In genomic region chr2:147227313-147227712, GRCh38 we compare ENCODE assay signal across 28 cellular contexts.
DNase-seq lines count a peak whose midpoint lies in the region; ATAC-seq, FAIRE-seq and TF ChIP-seq lines count a peak whose summit lies in the region.
"Had no signal": no experiment of that assay in that cellular context is flagged by ENCODE, and none has a peak within 500 bp of the region (broad histone marks: within the 10 kb centered on the region; RNA-seq: fewer than 3 reads in every experiment).

No MANE protein-coding gene starts in this region.

- H3K27me3 Mint-ChIP-seq in glutamatergic neuron (ENCODE audit: unreplicated experiment) (no peaks in the 10 kb centered on the region), progenitor cell of endocrine pancreas (no peaks in the 10 kb centered on the region)
- H3K27me3 Mint-ChIP-seq: CD4-positive, alpha-beta memory T cell; CD4-positive, CD25-positive, alpha-beta regulatory T cell; CD8-positive, alpha-beta memory T cell had no signal

- ATAC-seq in omental fat pad (ENCODE audit: low FRiP score) (no peak), HG03521 (IDR thresholded peaks at IDR 0.05; ENCODE audit: unreplicated experiment) (no peak), GM18511 (IDR thresholded peaks at IDR 0.05; ENCODE audit: unreplicated experiment) (no peak)
- ATAC-seq: A549 had no signal

- TF ChIP-seq POLR2A in GM12891 (IDR thresholded peaks at IDR 0.05; ENCODE audit: low read depth, low read length) = no peak

- H3K36me3 ChIP-seq in OCI-LY3 (replicated peaks; ENCODE audit: low read depth, low read length) = peaks cover 3% of the 10 kb centered on the region
- no peaks in the 10 kb centered on the region for H3K36me3 ChIP-seq in tibial artery
- H3K36me3 ChIP-seq: BE2C, BLaER1 had no signal

- H3K36me3 Mint-ChIP-seq in glutamatergic neuron (ENCODE audit: unreplicated experiment) (no peaks in the 10 kb centered on the region), progenitor cell of endocrine pancreas (ENCODE audit: insufficient read depth) (no peaks in the 10 kb centered on the region)
- H3K36me3 Mint-ChIP-seq: CD14-positive monocyte; CD4-positive, alpha-beta memory T cell; CD4-positive, CD25-positive, alpha-beta regulatory T cell; CD8-positive, alpha-beta memory T cell had no signal

- no peaks in the 10 kb centered on the region for H3K9me3 ChIP-seq in OCI-LY3 (ENCODE audit: insufficient read depth, low read length)
- H3K9me3 ChIP-seq in tibial artery = no peaks in the 10 kb centered on the region
- H3K9me3 ChIP-seq: A549, BE2C, BLaER1 had no signal

- DNase-seq in GM12891 (ENCODE audit: insufficient read length, low spot score) = no peak
- DNase-seq in glutamatergic neuron = no peak
- no peak for DNase-seq in progenitor cell of endocrine pancreas (ENCODE audit: low spot score, unreplicated experiment)
- DNase-seq in omental fat pad (ENCODE audit: low spot score) = no peak
- DNase-seq in tibial artery = no peak
- DNase-seq: BE2C; C1 segment of cervical spinal cord; CD4-positive, CD25-positive, alpha-beta regulatory T cell; CD8-positive, alpha-beta memory T cell; COR-L47; DMS 273 treated with DMSO at 0.1 percent for 48 hours; DMS153; DMS53; DMS79; DND-41; EL; GDM1 had no signal

- H3K27ac Mint-ChIP-seq in glutamatergic neuron (ENCODE audit: unreplicated experiment) (peak overlapping the region; percentile 13), progenitor cell of endocrine pancreas (peak overlapping the region; percentile 7)
- H3K27ac Mint-ChIP-seq: CD14-positive monocyte; CD4-positive, alpha-beta memory T cell; CD8-positive, alpha-beta memory T cell had no signal

- no peaks in the 10 kb centered on the region for H3K79me2 ChIP-seq in OCI-LY3 (ENCODE audit: low read length)

- intact Hi-C loops in tibial artery (cut with DNase I; ENCODE audit: low total_unique reads) = no loop called here

- H3K4me1 Mint-ChIP-seq in glutamatergic neuron (ENCODE audit: low read depth, unreplicated experiment) (peaks cover 1% of the 10 kb centered on the region), progenitor cell of endocrine pancreas (ENCODE audit: low read depth) (peaks cover 11% of the 10 kb centered on the region)
- H3K4me1 Mint-ChIP-seq: CD14-positive monocyte; CD4-positive, alpha-beta memory T cell; CD4-positive, CD25-positive, alpha-beta regulatory T cell; CD8-positive, alpha-beta memory T cell had no signal

- H2AFZ ChIP-seq in OCI-LY3 (ENCODE audit: low read depth, low read length) = no peak overlapping the region

- no peaks in the 10 kb centered on the region for H3K27me3 ChIP-seq in OCI-LY3 (ENCODE audit: low read depth, low read length)
- H3K27me3 ChIP-seq in tibial artery = no peaks in the 10 kb centered on the region
- H3K27me3 ChIP-seq: BE2C, BLaER1 had no signal

- no peak overlapping the region for H3K9ac ChIP-seq in OCI-LY3 (ENCODE audit: low read length)
- H3K9ac ChIP-seq: BLaER1 had no signal

- peak overlapping the region; percentile 12 for H3K4me2 ChIP-seq in OCI-LY3 (ENCODE audit: low read length)
- H3K4me2 ChIP-seq: A549, BLaER1 had no signal

- H4K20me1 ChIP-seq in OCI-LY3 (ENCODE audit: insufficient read depth, low read length) = no peaks in the 10 kb centered on the region
- H4K20me1 ChIP-seq: BLaER1 had no signal

- TF ChIP-seq CTCF in OCI-LY3 (IDR thresholded peaks at IDR 0.05; ENCODE audit: low read depth, low read length) (no peak), glutamatergic neuron (IDR thresholded peaks at IDR 0.05; ENCODE audit: partially characterized antibody, unreplicated experiment) (no peak), progenitor cell of endocrine pancreas (IDR thresholded peaks at IDR 0.05; ENCODE audit: unreplicated experiment) (no peak), omental fat pad (IDR thresholded peaks at IDR 0.05) (no peak), tibial artery (IDR thresholded peaks at IDR 0.05) (no peak)

- H3K4me1 ChIP-seq in OCI-LY3 (ENCODE audit: low read length) (peaks cover 55% of the 10 kb centered on the region), tibial artery (no peaks in the 10 kb centered on the region)
- H3K4me1 ChIP-seq: A549, BE2C, BLaER1 had no signal

- H3K9me3 Mint-ChIP-seq in glutamatergic neuron (ENCODE audit: unreplicated experiment) (no peaks in the 10 kb centered on the region), progenitor cell of endocrine pancreas (ENCODE audit: low read depth) (peaks cover 4% of the 10 kb centered on the region)

- H3K4me3 Mint-ChIP-seq in glutamatergic neuron (ENCODE audit: unreplicated experiment) (no peak overlapping the region), progenitor cell of endocrine pancreas (ENCODE audit: low read depth) (no peak overlapping the region)
- H3K4me3 Mint-ChIP-seq: CD14-positive monocyte; CD4-positive, CD25-positive, alpha-beta regulatory T cell; CD8-positive, alpha-beta memory T cell had no signal

- H3K27ac ChIP-seq in OCI-LY3 (ENCODE audit: low read length) = no peak overlapping the region
- no peak overlapping the region for H3K27ac ChIP-seq in tibial artery
- H3K27ac ChIP-seq: 22Rv1, A549, BLaER1 had no signal

- FAIRE-seq in GM12891 (lab: Jason Lieb, UNC) = no peak
- FAIRE-seq: A549, GM12892, GM18507, GM19239 had no signal

- H3K4me3 ChIP-seq in OCI-LY3 (ENCODE audit: low read length) (no peak overlapping the region), tibial artery (no peak overlapping the region)
- H3K4me3 ChIP-seq: A549, BLaER1 had no signal

TF ChIP-seq in GM12891, 5 proteins besides CTCF, POLR2A, EP300 and RAD21:
- peak; percentile 78 for TF ChIP-seq SPI1 (IDR thresholded peaks at IDR 0.05; ENCODE audit: low read depth, low read length)
- no peak for TF ChIP-seq PAX5 (IDR thresholded peaks at IDR 0.05; ENCODE audit: insufficient read depth, low read length, severe bottlenecking)
